Comparison of ENCODE assay signal across 1 cellular context in genomic region chr4:110224812-110225211, GRCh38.
A peak's percentile ranks its signal among the peaks of the same experiment; 100 is the strongest.
TF ChIP-seq lines count a peak whose summit lies in the region.

No MANE protein-coding gene starts in this region.

TF ChIP-seq in K562, 482 proteins besides CTCF, POLR2A, EP300 and RAD21 (continued from another document):
- TF ChIP-seq TOE1 (IDR thresholded peaks at IDR 0.05; ENCODE audit: borderline replicate concordance) (0 out of 2 replicates have a peak, but pooled peaks have one; percentile 40), TOE1 (CRISPR knock-in tag; IDR thresholded peaks at IDR 0.05; ENCODE audit: borderline replicate concordance, low read depth) (no peak), PCBP2 (IDR thresholded peaks at IDR 0.05; ENCODE audit: low read depth, low read length, poor library complexity, severe bottlenecking) (no peak), MAFK (IDR thresholded peaks at IDR 0.05; ENCODE audit: low read length) (peak; percentile 11; the same call in 1 of the 2 replicates), NFE2 (IDR thresholded peaks at IDR 0.05; ENCODE audit: low read depth) (peak; percentile 88), MCM5 (IDR thresholded peaks at IDR 0.05; ENCODE audit: low read depth) (no peak), SRF (CRISPR knock-in tag; IDR thresholded peaks at IDR 0.05) (no peak), LEF1 (IDR thresholded peaks at IDR 0.05) (peak; percentile 49; the same call in 1 of the 2 replicates), C11orf30 (IDR thresholded peaks at IDR 0.05; ENCODE audit: low read depth) (peak; percentile 81), CREM (IDR thresholded peaks at IDR 0.05; ENCODE audit: low read depth) (no peak), SPI1 (IDR thresholded peaks at IDR 0.05; ENCODE audit: borderline replicate concordance, low read depth, low read length) (peak; percentile 43; the same call in 1 of the 2 replicates), RAD51 (IDR thresholded peaks at IDR 0.05; ENCODE audit: borderline replicate concordance, low read depth) (0 out of 2 replicates have a peak, but pooled peaks have one; percentile 41), CEBPB (tag; IDR thresholded peaks at IDR 0.05) (no peak), ARID3A (IDR thresholded peaks at IDR 0.05; ENCODE audit: borderline replicate concordance, low read depth, low read length) (0 out of 2 replicates have a peak, but pooled peaks have one; percentile 54), SMARCE1 (IDR thresholded peaks at IDR 0.05) (peak; percentile 64), ZNF609 (CRISPR knock-in tag; IDR thresholded peaks at IDR 0.05; ENCODE audit: borderline replicate concordance) (no peak), MLLT1 (IDR thresholded peaks at IDR 0.05) (no peak), CHAMP1 (IDR thresholded peaks at IDR 0.05) (0 out of 2 replicates have a peak, but pooled peaks have one; percentile 35), NFE2L1 (tag; IDR thresholded peaks at IDR 0.05; ENCODE audit: borderline replicate concordance, low read depth) (peak; percentile 11; the same call in 1 of the 2 replicates), SNRNP70 (optimal IDR thresholded peaks at IDR 0.05; ENCODE audit: low read depth, low read length) (no peak), CBFB (CRISPR knock-in tag; IDR thresholded peaks at IDR 0.05) (no peak), FOXP4 (CRISPR knock-in tag; IDR thresholded peaks at IDR 0.05; ENCODE audit: borderline replicate concordance) (no peak), DPF2 (IDR thresholded peaks at IDR 0.05) (peak; percentile 69), SAFB2 (IDR thresholded peaks at IDR 0.05; ENCODE audit: borderline replicate concordance, low read depth, low read length, severe bottlenecking) (no peak), MAFG (tag; conservative IDR thresholded peaks at IDR 0.05) (peak; percentile 77), DNMT1 (IDR thresholded peaks at IDR 0.05) (no peak), FOSL1 (tag; conservative IDR thresholded peaks at IDR 0.05) (peak; percentile 77), SMAD4 (CRISPR knock-in tag; conservative IDR thresholded peaks at IDR 0.05) (no peak), E2F8 (IDR thresholded peaks at IDR 0.05; ENCODE audit: low read depth, partially characterized antibody) (no peak), TRIM25 (IDR thresholded peaks at IDR 0.05; ENCODE audit: borderline replicate concordance) (no peak), CHCHD3 (CRISPR knock-in tag; IDR thresholded peaks at IDR 0.05) (no peak)
